In the genomic region with DNA sequence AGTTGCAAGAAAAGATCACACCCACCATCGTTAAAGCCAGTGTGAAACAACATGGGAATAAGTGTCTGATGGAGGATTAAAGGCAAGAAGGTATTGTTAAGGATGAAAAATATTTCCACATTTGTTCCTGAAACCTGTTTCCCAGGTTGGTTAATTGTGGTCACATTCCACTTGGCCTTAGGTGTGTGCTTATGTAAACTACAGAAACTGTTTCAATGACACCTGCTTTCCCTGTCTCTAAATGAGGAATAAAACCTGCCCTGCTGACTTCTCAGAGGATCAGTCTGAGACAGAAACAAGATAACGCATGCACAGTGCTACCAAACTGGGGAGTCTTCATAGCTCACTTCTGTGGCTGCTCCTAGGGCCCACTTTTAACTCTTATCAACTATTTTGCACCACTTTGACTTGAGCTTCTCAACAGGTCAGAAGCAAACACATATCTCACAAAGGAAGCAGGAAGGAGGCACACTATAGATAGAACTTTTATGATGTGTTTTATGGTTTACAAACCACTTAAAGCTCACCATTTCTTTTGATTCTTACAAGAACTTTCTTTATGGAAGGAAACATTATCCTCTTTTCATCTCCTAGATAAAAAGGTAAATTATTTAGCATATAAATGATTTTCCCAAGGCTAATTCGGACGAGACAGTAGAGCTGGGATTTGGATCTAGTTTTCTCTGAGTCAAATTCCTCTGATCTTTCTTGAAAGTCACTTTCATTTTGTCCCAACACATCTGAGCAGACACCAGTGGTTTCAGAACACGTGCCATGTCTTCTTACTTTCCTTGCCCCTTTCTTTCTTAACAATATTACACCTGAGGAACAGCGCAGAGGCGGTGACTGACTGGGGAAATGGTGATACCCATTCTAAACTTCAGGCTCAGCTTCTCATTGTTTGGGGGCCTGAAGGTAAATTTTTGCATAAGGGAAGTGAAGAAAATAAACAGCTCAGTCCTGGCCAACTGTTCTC, we compare ENCODE assay signal across 1 cellular context.
TF ChIP-seq lines count a peak whose summit lies in the region.

No MANE protein-coding gene starts in this region.

TF ChIP-seq in GM23338, 12 proteins besides CTCF, POLR2A, EP300 and RAD21:
- TF ChIP-seq ZNF462 (CRISPR knock-in tag; IDR thresholded peaks at IDR 0.05) (no peak), CREB1 (CRISPR knock-in tag; IDR thresholded peaks at IDR 0.05; ENCODE audit: low read depth) (no peak), POLR2AphosphoS5 (IDR thresholded peaks at IDR 0.05; ENCODE audit: low read depth) (no peak), JUNB (IDR thresholded peaks at IDR 0.05; ENCODE audit: unreplicated experiment) (no peak), STAT1 (IDR thresholded peaks at IDR 0.05; ENCODE audit: unreplicated experiment) (no peak), ZNF114 (CRISPR knock-in tag; IDR thresholded peaks at IDR 0.05) (no peak), EZH2phosphoT487 (IDR thresholded peaks at IDR 0.05; ENCODE audit: unreplicated experiment) (no peak), ZNF331 (CRISPR knock-in tag; IDR thresholded peaks at IDR 0.05; ENCODE audit: low read depth) (no peak), ETS1 (IDR thresholded peaks at IDR 0.05) (no peak), NANOG (IDR thresholded peaks at IDR 0.05; ENCODE audit: borderline replicate concordance) (no peak), EZH2 (IDR thresholded peaks at IDR 0.05; ENCODE audit: low read depth, unreplicated experiment) (no peak)
- TF ChIP-seq, protein P1, sequence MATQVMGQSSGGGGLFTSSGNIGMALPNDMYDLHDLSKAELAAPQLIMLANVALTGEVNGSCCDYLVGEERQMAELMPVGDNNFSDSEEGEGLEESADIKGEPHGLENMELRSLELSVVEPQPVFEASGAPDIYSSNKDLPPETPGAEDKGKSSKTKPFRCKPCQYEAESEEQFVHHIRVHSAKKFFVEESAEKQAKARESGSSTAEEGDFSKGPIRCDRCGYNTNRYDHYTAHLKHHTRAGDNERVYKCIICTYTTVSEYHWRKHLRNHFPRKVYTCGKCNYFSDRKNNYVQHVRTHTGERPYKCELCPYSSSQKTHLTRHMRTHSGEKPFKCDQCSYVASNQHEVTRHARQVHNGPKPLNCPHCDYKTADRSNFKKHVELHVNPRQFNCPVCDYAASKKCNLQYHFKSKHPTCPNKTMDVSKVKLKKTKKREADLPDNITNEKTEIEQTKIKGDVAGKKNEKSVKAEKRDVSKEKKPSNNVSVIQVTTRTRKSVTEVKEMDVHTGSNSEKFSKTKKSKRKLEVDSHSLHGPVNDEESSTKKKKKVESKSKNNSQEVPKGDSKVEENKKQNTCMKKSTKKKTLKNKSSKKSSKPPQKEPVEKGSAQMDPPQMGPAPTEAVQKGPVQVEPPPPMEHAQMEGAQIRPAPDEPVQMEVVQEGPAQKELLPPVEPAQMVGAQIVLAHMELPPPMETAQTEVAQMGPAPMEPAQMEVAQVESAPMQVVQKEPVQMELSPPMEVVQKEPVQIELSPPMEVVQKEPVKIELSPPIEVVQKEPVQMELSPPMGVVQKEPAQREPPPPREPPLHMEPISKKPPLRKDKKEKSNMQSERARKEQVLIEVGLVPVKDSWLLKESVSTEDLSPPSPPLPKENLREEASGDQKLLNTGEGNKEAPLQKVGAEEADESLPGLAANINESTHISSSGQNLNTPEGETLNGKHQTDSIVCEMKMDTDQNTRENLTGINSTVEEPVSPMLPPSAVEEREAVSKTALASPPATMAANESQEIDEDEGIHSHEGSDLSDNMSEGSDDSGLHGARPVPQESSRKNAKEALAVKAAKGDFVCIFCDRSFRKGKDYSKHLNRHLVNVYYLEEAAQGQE (IDR thresholded peaks at IDR 0.05; ENCODE audit: unreplicated experiment) = no peak
